22 cellular contexts compared by ENCODE assay signal in genomic region chr2:196966078-196966477, GRCh38. TPM values are rescaled to one million over a fixed set of nuclear protein-coding genes. Genes with fewer than 3 reads are reported as not detected.
DNase-seq lines count a peak whose midpoint lies in the region; ATAC-seq, FAIRE-seq and TF ChIP-seq lines count a peak whose summit lies in the region.
"Had no signal": no experiment of that assay in that cellular context is flagged by ENCODE, and none has a peak within 500 bp of the region (broad histone marks: within the 10 kb centered on the region; RNA-seq: fewer than 3 reads in every experiment).

No MANE protein-coding gene starts in this region.

- H3K36me3 Mint-ChIP-seq in GM23338 (ENCODE audit: low read depth), result peaks cover 14% of the 10 kb centered on the region

- TF ChIP-seq POLR2A in body of pancreas (IDR thresholded peaks at IDR 0.05), result no peak

- H4K20me1 ChIP-seq in GM23338 (replicated peaks; ENCODE audit: insufficient read depth) (no peaks in the 10 kb centered on the region), keratinocyte (ENCODE audit: control insufficient read depth, extremely low read depth, insufficient read depth, low read length) (no peaks in the 10 kb centered on the region), osteoblast (ENCODE audit: insufficient read depth, low read length) (no peaks in the 10 kb centered on the region)

- H3K79me2 ChIP-seq in GM23338 (replicated peaks; ENCODE audit: insufficient read depth), result no peaks in the 10 kb centered on the region
- H3K79me2 ChIP-seq in keratinocyte (ENCODE audit: control insufficient read depth, insufficient read depth, low read length), result no peaks in the 10 kb centered on the region
- no peaks in the 10 kb centered on the region for H3K79me2 ChIP-seq in osteoblast (ENCODE audit: insufficient read depth, low read length)

- no peaks in the 10 kb centered on the region for H3K9me1 ChIP-seq in keratinocyte (ENCODE audit: control insufficient read depth, extremely low read depth, insufficient read depth, low read length)

- H3K27ac ChIP-seq in GM23338 (ENCODE audit: low read depth) (no peak overlapping the region), body of pancreas (peak overlapping the region; percentile 31 to 62 (median 56)), keratinocyte (ENCODE audit: control insufficient read depth, insufficient read depth, low read length) (no peak overlapping the region), osteoblast (ENCODE audit: low read depth, low read length) (peak overlapping the region; percentile 49)
- H3K27ac ChIP-seq: A549, HL-60 had no signal

- no peaks in the 10 kb centered on the region for H3F3A ChIP-seq in GM23338 (replicated peaks; ENCODE audit: low read depth)

- H3K27me3 ChIP-seq in GM23338 (ENCODE audit: insufficient read depth) (no peaks in the 10 kb centered on the region), body of pancreas (no peaks in the 10 kb centered on the region), keratinocyte (ENCODE audit: control insufficient read depth, extremely low read depth, insufficient read depth, low read length) (no peaks in the 10 kb centered on the region), osteoblast (ENCODE audit: insufficient read depth, low read length) (no peaks in the 10 kb centered on the region)

- H3K9me3 Mint-ChIP-seq in GM23338, result peaks cover 15% of the 10 kb centered on the region

- dilution Hi-C loops in keratinocyte (cut with MboI; ENCODE audit: extremely low pct_ligation_motif_present, low sequenced_read_pairs), result no loop called here

- no peak overlapping the region for H3K4me3 Mint-ChIP-seq in GM23338
- H3K4me3 Mint-ChIP-seq: IgD-negative memory B cell had no signal

- WGBS in body of pancreas, 2 donors, result 17 to 42% methylated on average over 3 of the region's 3 CpGs

- no peak for FAIRE-seq in keratinocyte (lab: Jason Lieb, UNC)
- FAIRE-seq: A549, GM12878, HTR-8/SVneo had no signal

- TF ChIP-seq CTCF in GM23338 (conservative IDR thresholded peaks at IDR 0.05; ENCODE audit: low read depth in 2 of 2), result no peak
- TF ChIP-seq CTCF in body of pancreas (IDR thresholded peaks at IDR 0.05), result no peak
- TF ChIP-seq CTCF in keratinocyte (optimal IDR thresholded peaks at IDR 0.05 in 1 of 3, IDR thresholded peaks at IDR 0.05 in 1 of 3, conservative IDR thresholded peaks at IDR 0.05 in 1 of 3; ENCODE audit: extremely low read depth in 1 of 3, insufficient read depth in 2 of 3, low read length in 3 of 3), result no peak
- no peak for TF ChIP-seq CTCF in osteoblast (IDR thresholded peaks at IDR 0.05; ENCODE audit: extremely low read depth, low read depth, low read length)

- no peaks in the 10 kb centered on the region for H3K27me3 Mint-ChIP-seq in GM23338 (ENCODE audit: insufficient read depth, low read depth, poor library complexity)
- H3K27me3 Mint-ChIP-seq: IgD-negative memory B cell had no signal

- H3K9me2 ChIP-seq in GM23338 (ENCODE audit: insufficient read depth), result no peaks in the 10 kb centered on the region

- ATAC-seq in GM23338, result no peak
- no peak for ATAC-seq in body of pancreas
- no peak for ATAC-seq in GM21390 (IDR thresholded peaks at IDR 0.05; ENCODE audit: unreplicated experiment)
- no peak for ATAC-seq in HG03108 (IDR thresholded peaks at IDR 0.05; ENCODE audit: unreplicated experiment)
- no peak for ATAC-seq in GM19397 (IDR thresholded peaks at IDR 0.05; ENCODE audit: unreplicated experiment)
- ATAC-seq: A549, GM12878 had no signal

- H3K4me2 ChIP-seq in GM23338, result peak overlapping the region; percentile 30
- H3K4me2 ChIP-seq in keratinocyte (ENCODE audit: control insufficient read depth, extremely low read depth, insufficient read depth, low read depth, low read length), result no peak overlapping the region
- peak overlapping the region; percentile 80 for H3K4me2 ChIP-seq in osteoblast (ENCODE audit: insufficient read depth, low read length)
- H3K4me2 ChIP-seq: A549 had no signal

- DNase-seq in GM23338 (ENCODE audit: low spot score) (no peak), body of pancreas (no peak), keratinocyte (ENCODE audit: low read depth, low spot score) (no peak), osteoblast (ENCODE audit: insufficient read length, low spot score, missing footprints) (no peak), DMS 273 treated with DMSO at 0.1 percent for 48 hours (lab: John Stamatoyannopoulos, UW) (no peak)
- DNase-seq: C1 segment of cervical spinal cord, GDM1, HCEC 1CT, Kasumi-1, NCI-H187, NCI-H345, NCI-H526 treated with DMSO at 0.1 percent for 48 hours, RPMI8226, SIG-M5 had no signal

- H3K36me3 ChIP-seq in GM23338 (ENCODE audit: insufficient read depth), result no peaks in the 10 kb centered on the region
- H3K36me3 ChIP-seq in body of pancreas (replicated peaks in 1 of 2; ENCODE audit: insufficient read depth in 1 of 2, low read depth in 2 of 2), result no peaks in the 10 kb centered on the region
- H3K36me3 ChIP-seq in keratinocyte (ENCODE audit: control insufficient read depth in 2 of 2, extremely low read depth in 1 of 2, insufficient read depth in 2 of 2, low read length in 2 of 2), result no peaks in the 10 kb centered on the region
- no peaks in the 10 kb centered on the region for H3K36me3 ChIP-seq in osteoblast (ENCODE audit: insufficient read depth, low read length)

- peaks cover 25% of the 10 kb centered on the region for H3K4me1 Mint-ChIP-seq in GM23338

- no peak overlapping the region for H3K9ac ChIP-seq in keratinocyte (ENCODE audit: control insufficient read depth, extremely low read depth, insufficient read depth, low read length)

- H2AFZ ChIP-seq in GM23338 (peak overlapping the region; percentile 68), keratinocyte (ENCODE audit: control insufficient read depth, low read length) (peak overlapping the region; percentile 16), osteoblast (ENCODE audit: low read length) (peak overlapping the region; percentile 90)

- H3K9me3 ChIP-seq in body of pancreas (no peaks in the 10 kb centered on the region), keratinocyte (ENCODE audit: control insufficient read depth, low read depth, low read length) (no peaks in the 10 kb centered on the region), osteoblast (ENCODE audit: low read depth, low read length) (no peaks in the 10 kb centered on the region)
- H3K9me3 ChIP-seq: A549 had no signal

- no peak overlapping the region for H3K4me3 ChIP-seq in GM23338
- H3K4me3 ChIP-seq in body of pancreas, result no peak overlapping the region
- no peak overlapping the region for H3K4me3 ChIP-seq in keratinocyte (ENCODE audit: control insufficient read depth in 2 of 3, extremely low read depth in 1 of 3, insufficient read depth in 2 of 3, low read depth in 1 of 3, low read length in 3 of 3)
- no peak overlapping the region for H3K4me3 ChIP-seq in osteoblast (ENCODE audit: insufficient read depth, low read length)
- H3K4me3 ChIP-seq: A549, GM12878 had no signal

- intact Hi-C loops in body of pancreas (cut with DNase I), result no loop called here

- peaks cover 19% of the 10 kb centered on the region for H3K4me1 ChIP-seq in GM23338 (ENCODE audit: insufficient read depth)
- H3K4me1 ChIP-seq in body of pancreas, result peaks cover 47% of the 10 kb centered on the region
- peaks cover 16% of the 10 kb centered on the region for H3K4me1 ChIP-seq in keratinocyte (ENCODE audit: control insufficient read depth, extremely low read depth, insufficient read depth, low read length)
- H3K4me1 ChIP-seq in osteoblast (ENCODE audit: insufficient read depth, low read length), result peaks cover 16% of the 10 kb centered on the region
- H3K4me1 ChIP-seq: A549 had no signal

- no peak overlapping the region for H3K27ac Mint-ChIP-seq in GM23338
- H3K27ac Mint-ChIP-seq: IgD-negative memory B cell had no signal

TF ChIP-seq in GM23338, 12 proteins besides CTCF, POLR2A, EP300 and RAD21 (continues in another document):
- TF ChIP-seq NANOG (IDR thresholded peaks at IDR 0.05; ENCODE audit: borderline replicate concordance), result no peak
- no peak for TF ChIP-seq JUNB (IDR thresholded peaks at IDR 0.05; ENCODE audit: unreplicated experiment)
- no peak for TF ChIP-seq EZH2phosphoT487 (IDR thresholded peaks at IDR 0.05; ENCODE audit: unreplicated experiment)
- TF ChIP-seq REST (IDR thresholded peaks at IDR 0.05; ENCODE audit: unreplicated experiment), result no peak
- TF ChIP-seq POLR2AphosphoS5 (IDR thresholded peaks at IDR 0.05; ENCODE audit: low read depth), result no peak
- TF ChIP-seq CREB1 (CRISPR knock-in tag; IDR thresholded peaks at IDR 0.05; ENCODE audit: low read depth), result no peak

RNA-seq across cellular contexts. Expression of gene PGAP1, which starts 39.6 kb away (rescaled TPM):
- 26.5 and 28.7 TPM in 2 replicates for total RNA-seq in GM23338 (2014; rRNA removed; shearing (Covaris generic))
- polyA plus RNA-seq in GM23338 (2016; fragmentation: Nextera tagmentation; extraction: Ambion mirVana) (6.2 and 9.8 TPM in 2 replicates), keratinocyte (4.4 to 7.1 TPM (median 5.6 TPM) in 3 replicates)
- total RNA-seq in body of pancreas (10 to 100 TPM; 15.2 to 24.9 TPM), osteoblast (7.2 and 9.1 TPM in 2 replicates)
- polyA plus RNA-seq in keratinocyte (2011; ENCODE audit: low read depth), result 3.5 TPM
- 1.2 and 3.0 TPM in 2 replicates for polyA plus RNA-seq in keratinocyte (2011; cell fraction: cytosol; rRNA removed)
- 13.1 and 15.2 TPM in 2 replicates for polyA plus RNA-seq in keratinocyte (2011; cell fraction: nucleus; rRNA removed)
- 2.7 and 3.7 TPM in 2 replicates for polyA plus RNA-seq in keratinocyte (2012; ENCODE audit: low replicate concordance)
- 2.4 to 21.0 TPM (median 14.9 TPM) in 3 replicates for polyA minus RNA-seq in keratinocyte
- polyA minus RNA-seq in keratinocyte (2011; cell fraction: cytosol; rRNA and poly(A)+ RNA removed), result 6.7 TPM
- 22.7 and 55.8 TPM in 2 replicates for polyA minus RNA-seq in keratinocyte (2011; cell fraction: nucleus; rRNA and poly(A)+ RNA removed)

Comparison
In these comparisons a context has a peak if more than half of its experiments do, and no peak if none do; other contexts are left out.
1. H2AFZ ChIP-seq: peak in every context shown above with its lines; median percentile 90 in osteoblast; 68 in GM23338; 16 in keratinocyte.
2. H3K27ac ChIP-seq: peak in body of pancreas (4 of 4) and osteoblast (single experiment); none in GM23338 (single experiment) and keratinocyte (single experiment).